In genomic region chr15:80989518-80990478, GRCh38 we compare ENCODE assay signal across 1 cellular context.
A peak's percentile ranks its signal among the peaks of the same experiment; 100 is the strongest.
TF ChIP-seq lines count a peak whose summit lies in the region.

Gene MESD, minus strand, starts transcription at chr15:80989819. Its CDS starts 28 bp downstream, at chr15:80989791.

TF ChIP-seq in HepG2, 621 proteins besides CTCF, POLR2A, EP300 and RAD21 (continued from another document and continues in another):
- TF ChIP-seq ZNF800 (CRISPR knock-in tag; IDR thresholded peaks at IDR 0.05) (peak; percentile 84; the same call in 1 of the 2 replicates), NFKB2 (CRISPR knock-in tag; IDR thresholded peaks at IDR 0.05; ENCODE audit: borderline replicate concordance) (peak; percentile 87; the same call in 1 of the 2 replicates), ZNF777 (CRISPR knock-in tag; IDR thresholded peaks at IDR 0.05) (peak; percentile 30; the same call in 1 of the 2 replicates), ZEB1 (IDR thresholded peaks at IDR 0.05; ENCODE audit: insufficient replicate concordance, low read depth) (no peak), ZNF44 (CRISPR knock-in tag; IDR thresholded peaks at IDR 0.05) (no peak), ETV6 (CRISPR knock-in tag; conservative IDR thresholded peaks at IDR 0.05) (no peak; the same call in 1 of the 2 replicates), GMEB1 (CRISPR knock-in tag; IDR thresholded peaks at IDR 0.05; ENCODE audit: borderline replicate concordance) (peak; percentile 67), ZSCAN31 (CRISPR knock-in tag; IDR thresholded peaks at IDR 0.05; ENCODE audit: low read depth) (no peak), ARID4A (CRISPR knock-in tag; IDR thresholded peaks at IDR 0.05; ENCODE audit: borderline replicate concordance) (peak; percentile 93), ZNF713 (CRISPR knock-in tag; IDR thresholded peaks at IDR 0.05) (no peak), MTF2 (CRISPR knock-in tag; IDR thresholded peaks at IDR 0.05; ENCODE audit: borderline replicate concordance) (no peak), ZMYM2 (CRISPR knock-in tag; IDR thresholded peaks at IDR 0.05) (no peak), MXI1 (IDR thresholded peaks at IDR 0.05; ENCODE audit: borderline replicate concordance, low read depth, low read length) (peak; percentile 77; the same call in 1 of the 3 replicates), FOXK2 (IDR thresholded peaks at IDR 0.05) (no peak), IKZF5 (CRISPR knock-in tag; IDR thresholded peaks at IDR 0.05) (0 out of 2 replicates have a peak, but pooled peaks have one; percentile 34), MLXIP (CRISPR knock-in tag; IDR thresholded peaks at IDR 0.05; ENCODE audit: borderline replicate concordance) (no peak), ZFP36L2 (CRISPR knock-in tag; IDR thresholded peaks at IDR 0.05) (no peak), HMGXB3 (CRISPR knock-in tag; IDR thresholded peaks at IDR 0.05; ENCODE audit: borderline replicate concordance) (0 out of 2 replicates have a peak, but pooled peaks have one; percentile 50), GATAD2A (CRISPR knock-in tag; IDR thresholded peaks at IDR 0.05) (0 out of 2 replicates have a peak, but pooled peaks have one; percentile 8), ZNF883 (CRISPR knock-in tag; IDR thresholded peaks at IDR 0.05; ENCODE audit: not compliant biosample characterization) (no peak), TFE3 (CRISPR knock-in tag; IDR thresholded peaks at IDR 0.05) (0 out of 2 replicates have a peak, but pooled peaks have one; percentile 61), ATAD3A (CRISPR knock-in tag; IDR thresholded peaks at IDR 0.05) (no peak), RARG (CRISPR knock-in tag; IDR thresholded peaks at IDR 0.05; ENCODE audit: low read depth) (no peak), RFX5 (IDR thresholded peaks at IDR 0.05; ENCODE audit: low read depth, low read length) (no peak), ARID3A (IDR thresholded peaks at IDR 0.05; ENCODE audit: low read depth, low read length) (no peak), TBX2 (CRISPR knock-in tag; IDR thresholded peaks at IDR 0.05; ENCODE audit: borderline replicate concordance) (no peak), ELF4 (CRISPR knock-in tag; IDR thresholded peaks at IDR 0.05; ENCODE audit: borderline replicate concordance) (no peak), ZNF782 (CRISPR knock-in tag; IDR thresholded peaks at IDR 0.05; ENCODE audit: borderline replicate concordance) (0 out of 2 replicates have a peak, but pooled peaks have one; percentile 29), PHF20 (CRISPR knock-in tag; IDR thresholded peaks at IDR 0.05) (peak; percentile 77), ZNF652 (CRISPR knock-in tag; IDR thresholded peaks at IDR 0.05; ENCODE audit: borderline replicate concordance, low read depth) (no peak), DZIP1 (CRISPR knock-in tag; IDR thresholded peaks at IDR 0.05) (no peak), MAFK (conservative IDR thresholded peaks at IDR 0.05 in 1 of 2, IDR thresholded peaks at IDR 0.05 in 1 of 2; ENCODE audit: low read length in 2 of 2) (no peak), ATF7-NPFF (CRISPR knock-in tag; IDR thresholded peaks at IDR 0.05; ENCODE audit: low read depth) (peak; percentile 26; the same call in 1 of the 2 replicates)
